8 cellular contexts compared by ENCODE assay signal in the genomic region with DNA sequence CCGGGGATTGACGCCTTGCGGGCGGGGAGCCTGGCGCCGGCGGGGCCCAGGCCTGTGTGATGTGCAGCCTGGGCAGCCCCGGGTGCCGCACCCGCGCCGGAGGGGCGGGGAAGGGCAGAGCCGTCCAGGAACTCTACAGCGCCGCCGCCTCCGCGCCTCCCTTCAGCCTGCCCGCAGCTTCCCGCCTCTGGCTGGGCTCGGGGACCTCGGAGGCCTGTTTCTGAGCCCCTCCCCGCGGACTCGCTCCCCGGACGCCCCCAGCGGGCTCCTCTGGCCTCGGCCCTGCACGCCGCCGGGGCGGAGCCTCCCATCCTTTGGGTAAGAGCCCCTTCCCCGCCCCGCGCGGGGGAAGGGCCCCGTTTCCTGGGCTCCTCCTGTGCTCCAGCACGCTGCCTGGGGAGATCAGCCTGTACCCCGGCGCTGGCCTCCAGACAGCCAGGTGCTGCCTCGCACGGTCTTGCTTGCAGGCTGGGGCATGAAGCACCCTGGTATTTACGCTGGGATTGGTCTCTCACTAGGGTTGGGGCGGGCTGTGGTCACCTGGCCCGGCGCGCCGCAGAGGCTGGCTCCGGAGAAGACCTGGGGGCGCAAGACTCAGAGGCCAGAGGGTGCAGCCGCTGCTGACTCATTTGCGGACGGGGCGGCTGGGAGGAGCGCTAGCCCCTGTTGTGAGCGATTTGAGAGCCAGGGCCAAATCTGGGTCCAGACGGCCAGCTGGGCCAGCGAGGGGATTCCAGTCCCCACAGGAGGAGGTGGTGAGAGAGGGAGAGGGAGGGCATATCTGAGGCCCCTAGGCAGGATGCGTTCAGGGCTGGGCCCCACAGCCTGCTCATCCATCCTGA. TPM values are rescaled to one million over a fixed set of nuclear protein-coding genes. Genes with fewer than 3 reads are reported as not detected.
DNase-seq lines count a peak whose midpoint lies in the region; ATAC-seq lines count a peak whose summit lies in the region.

No MANE protein-coding gene starts in this region.

- ATAC-seq in HG03095 (IDR thresholded peaks at IDR 0.05; ENCODE audit: unreplicated experiment) = peak; percentile 58

- DNase-seq in NCI-H1436 (lab: John Stamatoyannopoulos, UW) (peak; percentile 67), NCI-H1436 treated with DMSO at 0.1 percent for 48 hours (lab: John Stamatoyannopoulos, UW) (no peak), NCI-H510A (lab: John Stamatoyannopoulos, UW) (peak; percentile 91), ecto neural progenitor cell (ENCODE audit: low spot score) (peak; percentile 89), lung microvascular endothelial cell (ENCODE audit: low read depth in 2 of 2) (peak; percentile 30 to 32)
- DNase-seq in activated CD4-positive, alpha-beta T cell treated with anti-CD3 and anti-CD28 coated beads, Interleukin-2, amount 50 U/mL, for 4 hours = peak; percentile 27 to 29
- DNase-seq in stimulated activated CD4-positive, alpha-beta T cell treated with anti-CD3 and anti-CD28 coated beads, TNF-alpha, amount 100 ng/mL, for 4 hours (ENCODE audit: low read depth in 3 of 3) = peak; percentile 12 to 42 (median 14)

RNA-seq across cellular contexts. Expression of a gene that starts 5.7 kb away (rescaled TPM):
- 0.40 and 3.1 TPM in 2 replicates for total RNA-seq in lung microvascular endothelial cell
